Comparison of ENCODE assay signal across 30 cellular contexts in genomic region chr10:58706836-58707235, GRCh38.
"Had no signal": no experiment of that assay in that cellular context is flagged by ENCODE, and none has a peak within 500 bp of the region (broad histone marks: within the 10 kb centered on the region; RNA-seq: fewer than 3 reads in every experiment).

No MANE protein-coding gene starts in this region.

- FAIRE-seq: small intestine, urothelium cell line had no signal

- H3K4me1 ChIP-seq: parathyroid adenoma, psoas muscle, right lobe of liver, thyroid gland, upper lobe of left lung, vagina had no signal

- H3K79me2 ChIP-seq: parathyroid adenoma had no signal

- H3K4me1 Mint-ChIP-seq: nephron progenitor cell; neural crest cell; stimulated activated effector memory CD8-positive, alpha-beta T cell treated with anti-CD3 and anti-CD28 coated beads, Interleukin-12 subunit alpha, Interleukin-12 subunit beta, amount 100 ng/mL, for 72 hours; stimulated activated naive B cell treated with anti-CD40 and anti-IgM and Interleukin-4, amounts not matched to agents 10 μg/mL and 1 μg/mL and 100 μg/mL, for 72 hours had no signal

- H3K9me3 ChIP-seq: neutrophil, ovary, psoas muscle, right lobe of liver, sigmoid colon, stomach, thoracic aorta, thyroid gland, tibial nerve, upper lobe of left lung, vagina had no signal

- H3K27me3 ChIP-seq: neutrophil, ovary, right lobe of liver, sigmoid colon, stomach, thyroid gland, tibial nerve, upper lobe of left lung, vagina had no signal

- H2AFZ ChIP-seq: parathyroid adenoma had no signal

- H3K27me3 Mint-ChIP-seq: natural killer cell treated with Interleukin-12 subunit alpha and Interleukin-12 subunit beta and Interleukin-15 and Interleukin-18, amount 100 ng/mL, for 72 hours; progenitor cell of endocrine pancreas; stimulated activated naive B cell treated with anti-CD40 and anti-IgM and Interleukin-4, amounts not matched to agents 10 μg/mL and 1 μg/mL and 100 μg/mL, for 72 hours; stimulated activated naive CD8-positive, alpha-beta T cell treated with anti-CD3 and anti-CD28 coated beads, Interleukin-15, Interleukin-2, amounts not matched to agents 100 ng/mL and 50 ng/mL, for 24 hours had no signal

- DNase-seq: nephron progenitor cell; nucleus accumbens; ovary; posterior cingulate gyrus; psoas muscle; right cardiac atrium; right lobe of liver; sigmoid colon; small intestine; stimulated activated CD4-positive, alpha-beta T cell treated with anti-CD3 and anti-CD28 coated beads, Interleukin-15, amount 100 ng/mL, for 24 hours; stimulated activated CD4-positive, alpha-beta T cell treated with anti-CD3 and anti-CD28 coated beads, Interleukin-2, amount 100 ng/mL, for 24 hours; stimulated activated CD4-positive, alpha-beta T cell treated with anti-CD3 and anti-CD28 coated beads, Interleukin-2, amount 100 ng/mL, for 48 hours; stimulated activated CD4-positive, alpha-beta T cell treated with anti-CD3 and anti-CD28 coated beads, Interleukin-4, amount 100 ng/mL, for 24 hours; stimulated activated naive B cell treated with anti-CD40 and anti-IgM and Interleukin-4, amounts not matched to agents 10 μg/mL and 1 μg/mL and 100 μg/mL, for 72 hours; stimulated activated naive CD4-positive, alpha-beta T cell treated with Interleukin-2 at 50 U/mL for 16 hours; stomach; thyroid gland; trophoblast cell; upper lobe of left lung had no signal

- H3K4me3 Mint-ChIP-seq: natural killer cell treated with Interleukin-12 subunit alpha and Interleukin-12 subunit beta and Interleukin-15 and Interleukin-18, amount 100 ng/mL, for 72 hours; nephron progenitor cell; neural crest cell; stimulated activated effector memory CD8-positive, alpha-beta T cell treated with anti-CD3 and anti-CD28 coated beads, Interleukin-12 subunit alpha, Interleukin-12 subunit beta, amount 100 ng/mL, for 72 hours; stimulated activated naive B cell treated with anti-CD40 and anti-IgM and Interleukin-4, amounts not matched to agents 10 μg/mL and 1 μg/mL and 100 μg/mL, for 72 hours; stimulated activated naive CD8-positive, alpha-beta T cell treated with anti-CD3 and anti-CD28 coated beads, Interleukin-15, Interleukin-2, amounts not matched to agents 100 ng/mL and 50 ng/mL, for 24 hours had no signal

- H3K27ac ChIP-seq: neutrophil, ovary, parathyroid adenoma, psoas muscle, right lobe of liver, sigmoid colon, stomach, thoracic aorta, thyroid gland, tibial nerve, upper lobe of left lung, vagina had no signal

- H3K27ac Mint-ChIP-seq: natural killer cell treated with Interleukin-12 subunit alpha and Interleukin-12 subunit beta and Interleukin-15 and Interleukin-18, amount 100 ng/mL, for 72 hours; nephron progenitor cell; progenitor cell of endocrine pancreas; stimulated activated effector memory CD8-positive, alpha-beta T cell treated with anti-CD3 and anti-CD28 coated beads, Interleukin-12 subunit alpha, Interleukin-12 subunit beta, amount 100 ng/mL, for 72 hours; stimulated activated naive B cell treated with anti-CD40 and anti-IgM and Interleukin-4, amounts not matched to agents 10 μg/mL and 1 μg/mL and 100 μg/mL, for 72 hours; stimulated activated naive CD8-positive, alpha-beta T cell treated with anti-CD3 and anti-CD28 coated beads, Interleukin-15, Interleukin-2, amounts not matched to agents 100 ng/mL and 50 ng/mL, for 24 hours had no signal

- H3K4me3 ChIP-seq: ovary, psoas muscle, right lobe of liver, sigmoid colon, stomach, thoracic aorta, thyroid gland, tibial nerve, upper lobe of left lung, vagina had no signal

- H3K9ac ChIP-seq: parathyroid adenoma had no signal

- H3K9me3 Mint-ChIP-seq: stimulated activated effector memory CD8-positive, alpha-beta T cell treated with anti-CD3 and anti-CD28 coated beads, Interleukin-12 subunit alpha, Interleukin-12 subunit beta, amount 100 ng/mL, for 72 hours had no signal

- H3K36me3 ChIP-seq: neutrophil, ovary, right lobe of liver, sigmoid colon, stomach, thoracic aorta, thyroid gland, tibial nerve, upper lobe of left lung, vagina had no signal

- ATAC-seq: natural killer cell treated with Interleukin-12 subunit alpha and Interleukin-12 subunit beta and Interleukin-15 and Interleukin-18, amount 100 ng/mL, for 72 hours; psoas muscle; right cardiac atrium; right lobe of liver; stimulated activated effector memory CD8-positive, alpha-beta T cell treated with anti-CD3 and anti-CD28 coated beads, Interleukin-12 subunit alpha, Interleukin-12 subunit beta, amount 100 ng/mL, for 72 hours; stimulated activated naive B cell treated with anti-CD40 and anti-IgM and Interleukin-4, amounts not matched to agents 10 μg/mL and 1 μg/mL and 100 μg/mL, for 72 hours had no signal

- H3K36me3 Mint-ChIP-seq: natural killer cell treated with Interleukin-12 subunit alpha and Interleukin-12 subunit beta and Interleukin-15 and Interleukin-18, amount 100 ng/mL, for 72 hours; stimulated activated effector memory CD8-positive, alpha-beta T cell treated with anti-CD3 and anti-CD28 coated beads, Interleukin-12 subunit alpha, Interleukin-12 subunit beta, amount 100 ng/mL, for 72 hours; stimulated activated naive B cell treated with anti-CD40 and anti-IgM and Interleukin-4, amounts not matched to agents 10 μg/mL and 1 μg/mL and 100 μg/mL, for 72 hours had no signal
